ENCODE assay signal across 8 cellular contexts in genomic region chr17:79707931-79708891, GRCh38. TPM values are rescaled to one million over a fixed set of nuclear protein-coding genes. Genes with fewer than 3 reads are reported as not detected.
DNase-seq lines count a peak whose midpoint lies in the region; ATAC-seq and TF ChIP-seq lines count a peak whose summit lies in the region.

No MANE protein-coding gene starts in this region.

- H3K27me3 Mint-ChIP-seq in mesothelial cell of epicardium (ENCODE audit: low read depth) = peaks cover 19% of the 10 kb centered on the region

- no peak overlapping the region for H3K27ac Mint-ChIP-seq in mesothelial cell of epicardium

- peak overlapping the region in 48 of 59 donors; percentile 5 to 61 (median 41) for H3K4me3 ChIP-seq in dorsolateral prefrontal cortex

- no peaks in the 10 kb centered on the region for H3K4me1 Mint-ChIP-seq in mesothelial cell of epicardium

- H3K4me3 Mint-ChIP-seq in mesothelial cell of epicardium = peak overlapping the region; percentile 43

- peak overlapping the region in 1 of 59 donors; percentile 53 for H3K27ac ChIP-seq in dorsolateral prefrontal cortex

- TF ChIP-seq CTCF in dorsolateral prefrontal cortex (IDR thresholded peaks at IDR 0.05 in 54 of 56, conservative IDR thresholded peaks at IDR 0.05 in 2 of 56; ENCODE audit: low read depth in 1 of 56, partially characterized antibody in 56 of 56) (peak; percentile 64 to 89 (median 81)), mesothelial cell of epicardium (IDR thresholded peaks at IDR 0.05; ENCODE audit: unreplicated experiment) (peak; percentile 95)

- no peaks in the 10 kb centered on the region for H3K9me3 Mint-ChIP-seq in mesothelial cell of epicardium

- H3K36me3 Mint-ChIP-seq in mesothelial cell of epicardium = no peaks in the 10 kb centered on the region

- ATAC-seq in GM21367 (IDR thresholded peaks at IDR 0.05; ENCODE audit: unreplicated experiment) = no peak

- peaks cover 0 to 7% (median 0%) of the 10 kb centered on the region in 45 donors for H3K27me3 ChIP-seq in dorsolateral prefrontal cortex

- DNase-seq in NCI-H2107 treated with DMSO at 0.1 percent for 48 hours (lab: John Stamatoyannopoulos, UW; ENCODE audit: unreplicated experiment) = peak; percentile 9
- no peak for DNase-seq in NCI-H2107 (lab: John Stamatoyannopoulos, UW)
- DNase-seq in NCI-H2227 treated with DMSO at 0.1 percent for 48 hours (lab: John Stamatoyannopoulos, UW) = peak; percentile 28
- peak; percentile 65 to 70 for DNase-seq in activated CD4-positive, alpha-beta T cell treated with anti-CD3 and anti-CD28 coated beads, Interleukin-2, amount 50 U/mL, for 48 hours
- DNase-seq in dorsolateral prefrontal cortex = peak in 8 of 10 donors; percentile 53 to 77 (median 64)
- DNase-seq in mesothelial cell of epicardium (ENCODE audit: low spot score in 2 of 2, unreplicated experiment in 2 of 2) = peak in 1 of 2 experiments; percentile 81
- DNase-seq in stimulated activated CD8-positive, alpha-beta memory T cell treated with anti-CD3 and anti-CD28 coated beads, Interleukin-4, amount 100 ng/mL, for 4 hours (ENCODE audit: low read depth in 2 of 2, low spot score in 1 of 2) = peak; percentile 11 to 32

- intact Hi-C loops in dorsolateral prefrontal cortex (cut with DNase I) = loop anchor here (1.0 to 10.0 kb wide), 3 partner anchors 313 to 621 kb away; no protein-coding TSS in a partner anchor

RNA-seq across cellular contexts. Expression of gene ENPP7, which starts 22.5 kb away (rescaled TPM):
- under 1 TPM in 1 of 120 experiments, not detected in 119; 0.42 TPM for total RNA-seq in dorsolateral prefrontal cortex
- total RNA-seq in mesothelial cell of epicardium = not detected in 3 replicates
